In the genomic region with DNA sequence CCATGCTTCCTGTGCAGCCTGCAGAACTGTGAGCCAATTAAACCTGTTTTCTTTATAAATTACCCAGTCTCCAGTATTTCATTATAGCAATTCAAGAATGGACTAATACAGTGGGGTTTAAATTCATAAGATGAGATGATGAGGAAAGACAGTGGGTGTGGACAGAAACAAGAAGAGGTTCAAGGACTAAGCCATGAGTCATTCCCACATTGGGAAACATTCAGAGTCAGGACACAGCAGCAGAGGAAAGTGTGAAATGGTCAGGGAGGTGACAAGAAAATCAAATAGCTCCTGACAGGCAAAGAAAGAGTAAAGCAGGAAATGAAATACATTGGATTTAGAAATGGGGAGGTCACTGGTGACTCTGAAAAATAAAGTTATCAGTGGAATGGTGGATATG, we compare ENCODE assay signal across 26 cellular contexts.
DNase-seq lines count a peak whose midpoint lies in the region; TF ChIP-seq lines count a peak whose summit lies in the region.
"Had no signal": no experiment of that assay in that cellular context is flagged by ENCODE, and none has a peak within 500 bp of the region (broad histone marks: within the 10 kb centered on the region; RNA-seq: fewer than 3 reads in every experiment).

No MANE protein-coding gene starts in this region.

- TF ChIP-seq CTCF in NB4 (IDR thresholded peaks at IDR 0.05; ENCODE audit: low read depth, low read length) (no peak), epithelial cell of esophagus (IDR thresholded peaks at IDR 0.05; ENCODE audit: insufficient read depth, low read depth, low read length, missing control alignments) (no peak)

- no peak for TF ChIP-seq POLR2A in NB4 (IDR thresholded peaks at IDR 0.05; ENCODE audit: extremely low read depth, insufficient read length)

- DNase-seq in ELR (ENCODE audit: low read depth) (peak; percentile 12), NB4 (ENCODE audit: low read depth) (peak; percentile 34), epithelial cell of esophagus (ENCODE audit: low read depth) (peak; percentile 85), kidney tubule cell (ENCODE audit: low spot score) (peak; percentile 7), AG08396 (ENCODE audit: low spot score) (no peak), amniotic stem cell (lab: John Stamatoyannopoulos, UW) (no peak), NCI-H2227 (lab: John Stamatoyannopoulos, UW; ENCODE audit: unreplicated experiment) (no peak), GOT3 (lab: John Stamatoyannopoulos, UW) (no peak)
- DNase-seq: activated CD4-positive, alpha-beta T cell treated with anti-CD3 and anti-CD28 coated beads for 4 hours; CD4-positive, alpha-beta T cell; cortex of kidney; H9; islet precursor cell; KG1; lower lobe of right lung; NCI-H1105; NCI-H2081 treated with DMSO at 0.1 percent for 48 hours; NCI-H446; PC-3; SJCRH30; stimulated activated CD4-positive, alpha-beta T cell treated with anti-CD3 and anti-CD28 coated beads, Interleukin-2, amount 100 ng/mL, for 48 hours; stimulated activated naive CD4-positive, alpha-beta T cell; T-helper 1 cell had no signal

- H3K4me3 ChIP-seq in NB4 (ENCODE audit: low read depth, low read length): no peak overlapping the region
- no peak overlapping the region for H3K4me3 ChIP-seq in epithelial cell of esophagus (ENCODE audit: low read length)
- H3K4me3 ChIP-seq: gastroesophageal sphincter, lower lobe of right lung, neural progenitor cell, SJCRH30, smooth muscle cell had no signal

Comparison
In these comparisons a context has a peak if more than half of its experiments do, and no peak if none do; other contexts are left out.
1. DNase-seq: peak in ELR (single experiment), NB4 (single experiment), epithelial cell of esophagus (single experiment) and kidney tubule cell (single experiment); none in AG08396 (single experiment), amniotic stem cell (single experiment), NCI-H2227 (single experiment) and GOT3 (single experiment).